8 cellular contexts compared by ENCODE assay signal in genomic region chr17:21511368-21512195, GRCh38.
DNase-seq lines count a peak whose midpoint lies in the region; ATAC-seq and TF ChIP-seq lines count a peak whose summit lies in the region.

No MANE protein-coding gene starts in this region.

- H3K9me2 ChIP-seq in neural cell (ENCODE audit: insufficient read depth, low read length) = no peaks in the 10 kb centered on the region

- H3K4me1 ChIP-seq in SJSA1 (replicated peaks) = 0 out of 2 replicates have a peak, but pooled peaks cover 4% of the 10 kb centered on the region

- ATAC-seq in HG02571 (IDR thresholded peaks at IDR 0.05; ENCODE audit: unreplicated experiment) = no peak

- H3K79me2 ChIP-seq in neural cell (replicated peaks; ENCODE audit: insufficient read depth, low read length) = no peaks in the 10 kb centered on the region

- no peak overlapping the region for H3K4me3 ChIP-seq in GM12865 (ENCODE audit: low read depth, low read length)
- peak overlapping the region; percentile 16; the same call in 1 of the 2 replicates for H3K4me3 ChIP-seq in SJSA1
- H3K4me3 ChIP-seq in neural cell (ENCODE audit: low read length) = peak overlapping the region; percentile 67

- no peaks in the 10 kb centered on the region for H3F3A ChIP-seq in neural cell (ENCODE audit: insufficient read depth, low read length, poor library complexity, severe bottlenecking)

- TF ChIP-seq EP300 in neural cell (conservative IDR thresholded peaks at IDR 0.05; ENCODE audit: poor library complexity, severe bottlenecking) = no peak

- TF ChIP-seq CTCF in GM12865 (IDR thresholded peaks at IDR 0.05; ENCODE audit: insufficient read depth, low read depth, low read length, missing control alignments) = peak; percentile 58
- peak; percentile 82 for TF ChIP-seq CTCF in neural cell (IDR thresholded peaks at IDR 0.05; ENCODE audit: poor library complexity, severe bottlenecking)

- DNase-seq in GM12865 (ENCODE audit: low read depth) = peak; percentile 54
- peak; percentile 61 for DNase-seq in HuH-7 (ENCODE audit: low spot score)
- DNase-seq in SJSA1 (ENCODE audit: low read depth in 1 of 2, low spot score in 2 of 2) = peak; percentile 58 to 72
- DNase-seq in activated naive CD4-positive, alpha-beta T cell treated with Interleukin-2 at 50 U/mL for 16 hours = peak; percentile 69
- DNase-seq in foreskin melanocyte = peak; percentile 71
- DNase-seq in stimulated activated naive CD4-positive, alpha-beta T cell treated with Interleukin-2 at 50 U/mL for 16 hours (lab: John Stamatoyannopoulos, UW) = peak; percentile 64

- H3K36me3 ChIP-seq in SJSA1 = no peaks in the 10 kb centered on the region
- no peaks in the 10 kb centered on the region for H3K36me3 ChIP-seq in neural cell (ENCODE audit: insufficient read depth, low read length)

- peak overlapping the region; percentile 33 for H3K9ac ChIP-seq in neural cell (ENCODE audit: low read length)

- H4K20me1 ChIP-seq in neural cell (ENCODE audit: insufficient read depth) = no peaks in the 10 kb centered on the region

- H3K4me2 ChIP-seq in neural cell (ENCODE audit: low read length) = peak overlapping the region; percentile 45

- no peak overlapping the region for H2AFZ ChIP-seq in neural cell (ENCODE audit: low read depth, low read length)

- H3K27ac ChIP-seq in SJSA1 = no peak overlapping the region
- no peak overlapping the region for H3K27ac ChIP-seq in neural cell (ENCODE audit: low read length)

- H3K9me3 ChIP-seq in SJSA1 (replicated peaks) = no peaks in the 10 kb centered on the region
- no peaks in the 10 kb centered on the region for H3K9me3 ChIP-seq in neural cell (ENCODE audit: low read length)

- TF ChIP-seq RAD21 in neural cell (conservative IDR thresholded peaks at IDR 0.05) = peak; percentile 69

- H3K27me3 ChIP-seq in SJSA1 (replicated peaks) (peaks cover 11% of the 10 kb centered on the region), neural cell (ENCODE audit: insufficient read depth, low read depth, low read length) (peaks cover 18% of the 10 kb centered on the region)

TF ChIP-seq in neural cell, 6 proteins besides CTCF, POLR2A, EP300 and RAD21:
- no peak for TF ChIP-seq EZH2 (IDR thresholded peaks at IDR 0.05; ENCODE audit: borderline replicate concordance, insufficient read depth, low read length, poor library complexity, severe bottlenecking)
- TF ChIP-seq MXI1 (conservative IDR thresholded peaks at IDR 0.05; ENCODE audit: poor library complexity, severe bottlenecking) = peak; percentile 14
- peak; percentile 83 for TF ChIP-seq SMC3 (conservative IDR thresholded peaks at IDR 0.05; ENCODE audit: poor library complexity)
- TF ChIP-seq, protein P1, sequence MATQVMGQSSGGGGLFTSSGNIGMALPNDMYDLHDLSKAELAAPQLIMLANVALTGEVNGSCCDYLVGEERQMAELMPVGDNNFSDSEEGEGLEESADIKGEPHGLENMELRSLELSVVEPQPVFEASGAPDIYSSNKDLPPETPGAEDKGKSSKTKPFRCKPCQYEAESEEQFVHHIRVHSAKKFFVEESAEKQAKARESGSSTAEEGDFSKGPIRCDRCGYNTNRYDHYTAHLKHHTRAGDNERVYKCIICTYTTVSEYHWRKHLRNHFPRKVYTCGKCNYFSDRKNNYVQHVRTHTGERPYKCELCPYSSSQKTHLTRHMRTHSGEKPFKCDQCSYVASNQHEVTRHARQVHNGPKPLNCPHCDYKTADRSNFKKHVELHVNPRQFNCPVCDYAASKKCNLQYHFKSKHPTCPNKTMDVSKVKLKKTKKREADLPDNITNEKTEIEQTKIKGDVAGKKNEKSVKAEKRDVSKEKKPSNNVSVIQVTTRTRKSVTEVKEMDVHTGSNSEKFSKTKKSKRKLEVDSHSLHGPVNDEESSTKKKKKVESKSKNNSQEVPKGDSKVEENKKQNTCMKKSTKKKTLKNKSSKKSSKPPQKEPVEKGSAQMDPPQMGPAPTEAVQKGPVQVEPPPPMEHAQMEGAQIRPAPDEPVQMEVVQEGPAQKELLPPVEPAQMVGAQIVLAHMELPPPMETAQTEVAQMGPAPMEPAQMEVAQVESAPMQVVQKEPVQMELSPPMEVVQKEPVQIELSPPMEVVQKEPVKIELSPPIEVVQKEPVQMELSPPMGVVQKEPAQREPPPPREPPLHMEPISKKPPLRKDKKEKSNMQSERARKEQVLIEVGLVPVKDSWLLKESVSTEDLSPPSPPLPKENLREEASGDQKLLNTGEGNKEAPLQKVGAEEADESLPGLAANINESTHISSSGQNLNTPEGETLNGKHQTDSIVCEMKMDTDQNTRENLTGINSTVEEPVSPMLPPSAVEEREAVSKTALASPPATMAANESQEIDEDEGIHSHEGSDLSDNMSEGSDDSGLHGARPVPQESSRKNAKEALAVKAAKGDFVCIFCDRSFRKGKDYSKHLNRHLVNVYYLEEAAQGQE (IDR thresholded peaks at IDR 0.05; ENCODE audit: borderline replicate concordance) = no peak
- TF ChIP-seq POLR2AphosphoS5 (IDR thresholded peaks at IDR 0.05) = no peak
